ENCODE assay signal across 8 cellular contexts in the genomic region with DNA sequence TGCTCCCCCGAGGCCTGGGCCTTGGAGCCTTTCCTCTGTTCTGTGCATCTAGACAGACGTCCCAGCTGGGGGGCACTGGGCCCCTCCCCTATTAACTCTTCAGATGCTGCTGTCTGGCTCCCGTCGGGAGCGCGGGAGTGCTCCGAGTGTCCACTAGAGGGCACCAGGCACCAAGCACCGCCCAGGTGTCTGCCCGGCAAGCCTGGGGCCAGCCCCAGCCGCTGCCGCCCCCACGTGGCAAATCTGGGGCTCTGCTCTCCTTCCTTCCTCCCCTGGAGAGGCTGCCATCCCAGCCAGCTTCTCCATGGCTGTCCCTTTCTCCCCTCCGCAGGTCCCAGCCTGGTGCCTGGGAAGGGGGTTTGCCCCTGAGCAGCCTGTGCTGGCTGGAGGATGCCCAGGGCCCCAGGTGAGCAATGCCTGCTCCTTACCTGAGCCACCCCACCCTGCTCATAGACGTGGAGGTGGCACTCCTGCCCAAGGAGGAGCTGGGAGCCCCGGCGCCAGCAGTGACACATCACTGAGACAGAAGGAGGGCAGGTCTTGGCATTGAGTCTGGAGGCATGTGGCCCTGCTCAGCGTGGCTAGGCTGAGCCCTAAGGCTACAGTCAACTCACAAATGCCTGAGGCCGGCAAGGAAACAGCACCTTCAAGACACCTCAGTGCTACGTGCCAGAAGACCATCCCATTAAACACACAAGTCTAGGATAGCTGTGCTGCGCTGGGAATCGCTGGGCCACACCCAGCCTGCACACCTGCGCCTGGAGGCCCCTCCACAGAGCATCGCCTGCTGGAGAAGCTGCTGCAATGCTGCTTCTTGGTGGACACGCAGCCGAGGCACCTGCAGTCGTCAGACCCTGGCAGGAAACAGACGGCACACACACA. TPM values are rescaled to one million over a fixed set of nuclear protein-coding genes. Genes with fewer than 3 reads are reported as not detected.
DNase-seq lines count a peak whose midpoint lies in the region; ATAC-seq, FAIRE-seq and TF ChIP-seq lines count a peak whose summit lies in the region.

No MANE protein-coding gene starts in this region.

- no peak overlapping the region; the same call in 1 of the 2 replicates for H2BK20ac ChIP-seq in H1 (ENCODE audit: low read length)

- TF ChIP-seq EP300 in H1 (IDR thresholded peaks at IDR 0.05; ENCODE audit: borderline replicate concordance in 1 of 2, low read depth in 2 of 2, low read length in 2 of 2) = no peak; a peak in 1 of 3 replicates

- H2AFZ ChIP-seq in H1 (ENCODE audit: low read length) = no peak overlapping the region

- peak overlapping the region; percentile 7; the same call in 1 of the 2 replicates for H2AK5ac ChIP-seq in H1 (ENCODE audit: low read depth, low read length)

- H2BK5ac ChIP-seq in H1 (ENCODE audit: low read depth, low read length) = peak overlapping the region; percentile 30; the same call in 1 of the 2 replicates

- peak overlapping the region; percentile 44; the same call in 1 of the 2 replicates for H3K18ac ChIP-seq in H1 (ENCODE audit: extremely low read depth, low read length)

- POLR2A ChIA-PET in H1 (lab: Charles Lee; ENCODE audit: partially characterized antibody) = interaction anchor here (0.7 to 3.1 kb wide), 8 partner anchors 9 to 78 kb away, joined by 3 to 19 read pairs (median 5); no protein-coding TSS in a partner anchor

- H3K4me2 ChIP-seq in H1 (ENCODE audit: insufficient read depth in 1 of 2, low read depth in 2 of 2, low read length in 2 of 2) = peak overlapping the region in 1 of 2 experiments; percentile 18; a peak in 1 of 4 replicates

- FAIRE-seq in H1 (lab: Jason Lieb, UNC) = peak; percentile 58

- peak overlapping the region; percentile 50 for H4K91ac ChIP-seq in H1 (replicated peaks; ENCODE audit: insufficient read length, low read length)

- no peak overlapping the region for H4K5ac ChIP-seq in H1 (ENCODE audit: insufficient read length, low read depth, low read length)

- no peaks in the 10 kb centered on the region for H3K36me3 ChIP-seq in NT2/D1 (ENCODE audit: insufficient read depth, insufficient read length, low read length)
- H3K36me3 ChIP-seq in H1 (ENCODE audit: control insufficient read depth in 2 of 4, insufficient read depth in 4 of 4, low read length in 3 of 4) = no peaks in the 10 kb centered on the region
- H3K36me3 ChIP-seq in mesodermal cell (ENCODE audit: control insufficient read depth, insufficient read depth, low read length) = no peaks in the 10 kb centered on the region

- WGBS in H1 (ENCODE audit: extremely low coverage in 1 of 2, insufficient coverage in 1 of 2, insufficient read length in 1 of 2, insufficient replicate concordance in 2 of 2, low coverage in 1 of 2, low lambda C conversion rate in 2 of 2, missing lambda C conversion rate in 1 of 2), 2 experiments = 48% methylated on average over 25 of the region's 27 CpGs; no CpG with 5 or more reads in 1 of the 2 experiments
- 44 to 46% methylated on average over 23 to 25 of the region's 27 CpGs for WGBS in mesodermal cell (ENCODE audit: insufficient coverage in 2 of 2), 2 experiments

- CTCF ChIA-PET in H1 (lab: Charles Lee; ENCODE audit: partially characterized antibody) = interaction anchor here (0.6 to 5.6 kb wide), 67 partner anchors 9 to 246 kb away, joined by 3 to 53 read pairs (median 5); a partner anchor contains a TSS

- H3K79me1 ChIP-seq in H1 (ENCODE audit: low read depth, low read length) = no peaks in the 10 kb centered on the region

- H3K9ac ChIP-seq in NT2/D1 (ENCODE audit: insufficient read length, low read depth) = peak overlapping the region; percentile 71
- peak overlapping the region in 2 of 4 experiments; percentile 9 to 29; a peak in 3 of 7 replicates for H3K9ac ChIP-seq in H1 (replicated peaks in 1 of 4; ENCODE audit: extremely low read depth in 1 of 4, low read depth in 3 of 4, low read length in 3 of 4)

- TF ChIP-seq POLR2A in H1 (IDR thresholded peaks at IDR 0.05; ENCODE audit: control extremely low read depth in 1 of 2, low read depth in 2 of 2, low read length in 2 of 2) = no peak

- no peak overlapping the region for H3K56ac ChIP-seq in H1 (replicated peaks; ENCODE audit: insufficient read length, low read depth, low read length)

- ATAC-seq in GM19035 (IDR thresholded peaks at IDR 0.05; ENCODE audit: unreplicated experiment) = peak; percentile 46

- H3K9me3 ChIP-seq in NT2/D1 (ENCODE audit: insufficient read depth, low read length) (no peaks in the 10 kb centered on the region), H1 (ENCODE audit: insufficient read depth in 2 of 2, low read depth in 1 of 2, low read length in 1 of 2) (no peaks in the 10 kb centered on the region), mesodermal cell (ENCODE audit: control insufficient read depth, low read length) (no peaks in the 10 kb centered on the region)

- no peak overlapping the region for H3K23ac ChIP-seq in H1 (ENCODE audit: insufficient read length)

- H3K27me3 ChIP-seq in NT2/D1 (ENCODE audit: insufficient read depth, insufficient read length) (no peaks in the 10 kb centered on the region), H1 (replicated peaks in 1 of 4; ENCODE audit: control insufficient read depth in 3 of 4, extremely low read depth in 1 of 4, insufficient read depth in 3 of 4, low read length in 3 of 4) (no peaks in the 10 kb centered on the region)

- H3K4ac ChIP-seq in H1 (replicated peaks; ENCODE audit: insufficient read length, low read depth, low read length) = no peak overlapping the region

- H2BK120ac ChIP-seq in H1 (replicated peaks; ENCODE audit: low read depth, low read length) = no peak overlapping the region

- H3K4me3 ChIP-seq in NT2/D1 (ENCODE audit: insufficient read length, low read depth) (peak overlapping the region; percentile 22), H1 (ENCODE audit: extremely low read depth in 1 of 4, insufficient read depth in 2 of 4, low read depth in 3 of 4, low read length in 4 of 4) (peak overlapping the region in 3 of 4 experiments; percentile 6 to 23 (median 17); a peak in 1 of 8 replicates), mesodermal cell (ENCODE audit: extremely low read depth, insufficient read depth, low read length, poor library complexity, severe bottlenecking) (peak overlapping the region; percentile 0)

- peak; percentile 66 for DNase-seq in AG09319 (ENCODE audit: extremely low read depth, low read depth)
- peak; percentile 98 for DNase-seq in HuH-7 (ENCODE audit: low spot score)
- DNase-seq in NT2/D1 (ENCODE audit: low read depth, low spot score) = peak; percentile 80
- peak; percentile 61 to 79 (median 70) for DNase-seq in activated CD8-positive, alpha-beta memory T cell treated with anti-CD3 and anti-CD28 coated beads for 48 hours (ENCODE audit: low read depth in 2 of 3, low spot score in 2 of 3)
- DNase-seq in H1 (ENCODE audit: low read depth in 1 of 2, low spot score in 2 of 2) = peak; percentile 86 to 97
- DNase-seq in stimulated activated CD8-positive, alpha-beta memory T cell treated with anti-CD3 and anti-CD28 coated beads, Interleukin-15, amount 100 ng/mL, for 48 hours (ENCODE audit: low read depth in 2 of 2) = peak; percentile 79 to 81

- H3K27ac ChIP-seq in H1 (ENCODE audit: low read depth, low read length) = no peak overlapping the region
- H3K27ac ChIP-seq in mesodermal cell (ENCODE audit: low read depth, low read length, severe bottlenecking) = no peak overlapping the region

- no peak overlapping the region for H3K14ac ChIP-seq in H1 (ENCODE audit: insufficient read length)

- H2BK12ac ChIP-seq in H1 (ENCODE audit: low read depth, low read length) = peak overlapping the region; percentile 97; the same call in 1 of the 2 replicates

- no peaks in the 10 kb centered on the region for H4K20me1 ChIP-seq in H1 (replicated peaks in 1 of 2; ENCODE audit: control insufficient read depth in 1 of 2, insufficient read depth in 2 of 2, low read length in 2 of 2)

- TF ChIP-seq RAD21 in H1 (IDR thresholded peaks at IDR 0.05 in 1 of 2, conservative IDR thresholded peaks at IDR 0.05 in 1 of 2; ENCODE audit: low read depth in 2 of 2, low read length in 2 of 2) = peak; percentile 93 to 95

- peak overlapping the region; percentile 83 for H4K8ac ChIP-seq in H1 (ENCODE audit: extremely low read depth, insufficient read depth, low read length)

- no peaks in the 10 kb centered on the region for H3K79me2 ChIP-seq in H1 (ENCODE audit: control insufficient read depth in 1 of 2, insufficient read depth in 2 of 2, low read length in 2 of 2)

- H3K23me2 ChIP-seq in H1 (ENCODE audit: low read depth, low read length) = peaks cover 4% of the 10 kb centered on the region; the same call in 1 of the 2 replicates

- 0 out of 2 replicates have a peak overlapping the region, but pooled peaks have one; percentile 97 for H2BK15ac ChIP-seq in H1 (ENCODE audit: low read length)

- H3K4me1 ChIP-seq in NT2/D1 (ENCODE audit: insufficient read depth, insufficient read length) (peaks cover 38% of the 10 kb centered on the region), H1 (replicated peaks in 1 of 4; ENCODE audit: control insufficient read depth in 3 of 4, insufficient read depth in 4 of 4, low read length in 3 of 4) (peaks cover 0 to 23% (median 13%) of the 10 kb centered on the region in 4 experiments; a peak in 5 of 7 replicates), mesodermal cell (ENCODE audit: control insufficient read depth, insufficient read depth, low read length, poor library complexity, severe bottlenecking) (peaks cover 31% of the 10 kb centered on the region)

- TF ChIP-seq CTCF in AG09319 (IDR thresholded peaks at IDR 0.05; ENCODE audit: low read depth, low read length) (peak; percentile 99), H1 (IDR thresholded peaks at IDR 0.05; ENCODE audit: control extremely low read depth in 1 of 3, insufficient read depth in 1 of 3, low read depth in 1 of 3, low read length in 3 of 3) (peak; percentile 99)

RNA-seq across cellular contexts. Expression of a gene that starts 19.7 kb away (rescaled TPM):
- total RNA-seq in H1 (2021; fragmentation: NEBNext Ultra II Directional; extraction: Animal tissue kit (Norgen Biotek cat#: 25700)) = 0.15 TPM in 1 of 2 replicates, not detected in the other
- 0.05 and 0.14 TPM in 2 replicates for polyA plus RNA-seq in H1 (2011; rRNA removed)
- 0.17 TPM for polyA plus RNA-seq in H1 (2011; cell fraction: cytosol; rRNA removed)
- 0.68 TPM for polyA plus RNA-seq in H1 (2011; cell fraction: nucleus; rRNA removed)
- 0.13 to 0.36 TPM (median 0.23 TPM) in 4 replicates for polyA plus RNA-seq in H1 (2012, experiment 1 of 2)
- polyA plus RNA-seq in H1 (2012, experiment 2 of 2) = not detected
- 0.02 TPM for polyA plus RNA-seq in H1 (2013, experiment 1 of 2)
- polyA plus RNA-seq in H1 (2013, experiment 2 of 2) = not detected
- polyA minus RNA-seq in H1 (2011; rRNA and poly(A)+ RNA removed) = not detected in 2 replicates
- not detected for polyA minus RNA-seq in H1 (2011; cell fraction: cytosol; rRNA and poly(A)+ RNA removed)
- polyA minus RNA-seq in H1 (2011; cell fraction: nucleus; rRNA and poly(A)+ RNA removed) = not detected
- polyA plus RNA-seq in mesodermal cell (2013, experiment 1 of 2) = not detected
- polyA plus RNA-seq in mesodermal cell (2013, experiment 2 of 2) = not detected

RNA-seq across cellular contexts. Expression of a gene that starts 37.1 kb away (rescaled TPM):
- 106 and 108 TPM in 2 replicates for total RNA-seq in H1 (2021; fragmentation: NEBNext Ultra II Directional; extraction: Animal tissue kit (Norgen Biotek cat#: 25700))
- 42.2 and 48.8 TPM in 2 replicates for polyA plus RNA-seq in H1 (2011; rRNA removed)
- 53.5 TPM for polyA plus RNA-seq in H1 (2011; cell fraction: cytosol; rRNA removed)
- 78.0 TPM for polyA plus RNA-seq in H1 (2011; cell fraction: nucleus; rRNA removed)
- 58.7 to 71.7 TPM (median 68.1 TPM) in 4 replicates for polyA plus RNA-seq in H1 (2012, experiment 1 of 2)
- 111 TPM for polyA plus RNA-seq in H1 (2012, experiment 2 of 2)
- 64.6 TPM for polyA plus RNA-seq in H1 (2013, experiment 1 of 2)
- polyA plus RNA-seq in H1 (2013, experiment 2 of 2) = 66.0 TPM
- 39.6 and 46.5 TPM in 2 replicates for polyA minus RNA-seq in H1 (2011; rRNA and poly(A)+ RNA removed)
- 43.1 TPM for polyA minus RNA-seq in H1 (2011; cell fraction: cytosol; rRNA and poly(A)+ RNA removed)
- 41.5 TPM for polyA minus RNA-seq in H1 (2011; cell fraction: nucleus; rRNA and poly(A)+ RNA removed)
- polyA plus RNA-seq in mesodermal cell (2013, experiment 1 of 2) = 67.6 TPM
- 73.0 TPM for polyA plus RNA-seq in mesodermal cell (2013, experiment 2 of 2)
